In the genomic region with DNA sequence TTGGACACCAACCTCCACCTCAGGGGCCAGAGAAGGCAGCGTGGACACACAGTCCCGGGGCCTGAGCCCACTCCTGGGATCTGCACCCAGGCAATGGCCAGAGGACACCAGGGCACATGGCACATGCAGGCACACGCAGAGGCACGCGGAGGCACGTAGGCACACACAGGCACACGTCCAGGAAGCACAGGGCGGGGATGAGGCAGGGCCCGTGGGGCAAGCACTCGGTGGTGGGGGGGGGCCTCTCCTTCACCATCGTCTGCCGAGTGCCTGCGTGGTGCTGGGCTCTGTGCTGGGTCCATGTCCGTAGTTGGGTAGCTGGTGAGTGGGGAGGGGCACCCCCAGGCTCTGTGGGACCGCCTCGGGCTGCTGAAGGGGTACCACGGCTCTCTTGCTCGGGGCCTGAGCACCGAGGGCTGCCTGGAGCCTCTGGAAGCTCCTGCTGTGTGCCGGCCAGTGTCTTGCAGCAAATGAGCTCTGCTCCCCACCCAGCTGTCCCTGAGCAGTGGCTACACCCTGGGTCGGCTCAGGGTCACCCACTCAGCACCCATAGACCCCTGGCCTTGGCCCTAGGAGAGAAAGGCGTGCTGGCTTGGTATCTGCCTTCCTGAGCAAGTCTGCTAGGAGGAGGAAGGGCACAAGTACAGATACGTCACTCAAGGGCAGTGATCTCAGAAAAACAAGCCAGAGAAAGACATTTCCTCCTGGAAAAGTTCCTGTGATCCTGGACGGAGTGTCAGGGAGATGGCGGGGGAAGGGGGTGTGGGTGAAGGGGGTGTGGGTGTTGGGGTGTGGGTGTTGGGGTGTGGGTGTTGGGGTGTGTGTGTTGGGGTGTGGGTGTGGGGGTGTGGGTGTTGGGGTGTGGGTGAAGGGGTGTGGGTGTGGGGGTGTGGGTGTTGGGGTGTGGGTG, we compare ENCODE assay signal across 8 cellular contexts. TPM values are rescaled to one million over a fixed set of nuclear protein-coding genes. Genes with fewer than 3 reads are reported as not detected.
DNase-seq lines count a peak whose midpoint lies in the region; TF ChIP-seq lines count a peak whose summit lies in the region.

No MANE protein-coding gene starts in this region.

- peak overlapping the region; percentile 72 for H3K4me3 Mint-ChIP-seq in activated naive CD8-positive, alpha-beta T cell

- H3K36me3 Mint-ChIP-seq in activated naive CD8-positive, alpha-beta T cell = peaks cover 3% of the 10 kb centered on the region

- H3K27me3 Mint-ChIP-seq in activated naive CD8-positive, alpha-beta T cell = no peaks in the 10 kb centered on the region

- WGBS in thyroid gland, 2 donors = 36 to 76% methylated on average over 6 to 22 of the region's 25 CpGs

- H3K4me3 ChIP-seq in thyroid gland (replicated peaks in 1 of 3) = no peak overlapping the region

- H3K9me3 ChIP-seq in thyroid gland = no peaks in the 10 kb centered on the region

- no peak for TF ChIP-seq CTCF in thyroid gland (IDR thresholded peaks at IDR 0.05)

- TF ChIP-seq POLR2A in thyroid gland (IDR thresholded peaks at IDR 0.05) = no peak

- no peaks in the 10 kb centered on the region for H3K27me3 ChIP-seq in thyroid gland

- peak overlapping the region; percentile 41 to 83 (median 76) for H3K27ac ChIP-seq in thyroid gland

- H3K9me3 Mint-ChIP-seq in activated naive CD8-positive, alpha-beta T cell (ENCODE audit: low read depth) = no peaks in the 10 kb centered on the region

- H3K36me3 ChIP-seq in thyroid gland = no peaks in the 10 kb centered on the region

- peak overlapping the region; percentile 97 for H3K27ac Mint-ChIP-seq in activated naive CD8-positive, alpha-beta T cell

- peak; percentile 58 for DNase-seq in activated CD8-positive, alpha-beta memory T cell treated with anti-CD3 and anti-CD28 coated beads for 24 hours
- no peak for DNase-seq in activated CD8-positive, alpha-beta memory T cell treated with anti-CD3 and anti-CD28 coated beads, Interleukin-2, amount 50 U/mL, for 4 hours
- DNase-seq in iris pigment epithelial cell (ENCODE audit: low read depth) (peak; percentile 44), thyroid gland (peak; percentile 27 to 59), UCSD-AML1 (lab: John Stamatoyannopoulos, UW; ENCODE audit: unreplicated experiment) (no peak), HuH-7.5 (ENCODE audit: low spot score) (no peak), DMS53 (lab: John Stamatoyannopoulos, UW) (no peak)

- peaks cover 4% of the 10 kb centered on the region for H3K4me1 Mint-ChIP-seq in activated naive CD8-positive, alpha-beta T cell (ENCODE audit: low read depth)

- peaks cover 27 to 66% of the 10 kb centered on the region in 2 donors for H3K4me1 ChIP-seq in thyroid gland

- intact Hi-C loops in thyroid gland (cut with DNase I) = no loop called here

RNA-seq across cellular contexts. Expression of a gene that starts 26.5 kb away (rescaled TPM):
- under 1 TPM in 1 of 4 donors, not detected in 3; 0.13 TPM for total RNA-seq in thyroid gland

RNA-seq across cellular contexts. Expression of a gene that starts 37.3 kb away (rescaled TPM):
- total RNA-seq in thyroid gland = 1 to 10 TPM in 2 of 4 donors, under 1 TPM in 2; 0.49 to 2.3 (median 1.1) TPM

Comparison
In these comparisons a context has a peak if more than half of its experiments do, and no peak if none do; other contexts are left out.
1. DNase-seq: peak in activated CD8-positive, alpha-beta memory T cell treated with anti-CD3 and anti-CD28 coated beads for 24 hours (single experiment), iris pigment epithelial cell (single experiment) and thyroid gland (2 of 2); none in activated CD8-positive, alpha-beta memory T cell treated with anti-CD3 and anti-CD28 coated beads, Interleukin-2, amount 50 U/mL, for 4 hours (single experiment), UCSD-AML1 (single experiment), HuH-7.5 (single experiment) and DMS53 (single experiment).